In the genomic region with DNA sequence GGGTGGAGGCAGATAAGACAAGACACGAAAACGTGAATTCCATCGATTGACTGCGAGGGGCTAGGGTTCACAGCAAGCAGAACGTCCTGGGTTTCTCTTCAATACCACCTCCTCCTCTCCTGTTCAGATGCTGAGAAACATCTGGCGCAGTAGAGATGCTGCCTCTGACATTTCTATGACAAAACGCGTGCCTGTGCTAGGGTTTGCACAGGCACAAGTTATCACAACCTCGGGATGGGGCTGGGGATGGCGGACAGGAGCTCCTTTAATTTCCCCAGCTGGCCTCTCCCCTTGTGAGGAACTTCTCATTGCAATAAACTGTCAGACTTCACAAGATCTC, we compare ENCODE assay signal across 8 cellular contexts.
DNase-seq lines count a peak whose midpoint lies in the region; ATAC-seq lines count a peak whose summit lies in the region.

No MANE protein-coding gene starts in this region.

- no peak for ATAC-seq in stimulated activated naive CD8-positive, alpha-beta T cell treated with anti-CD3 and anti-CD28 coated beads, Interleukin-15, Interleukin-2, amounts not matched to agents 100 U/mL and 50 U/mL, for 24 hours
- no peak for ATAC-seq in central memory CD8-positive, alpha-beta T cell (replicated peaks; ENCODE audit: extremely low read depth, poor library complexity, severe bottlenecking)
- ATAC-seq in HG02973 (IDR thresholded peaks at IDR 0.05; ENCODE audit: unreplicated experiment) (no peak), GM19328 (IDR thresholded peaks at IDR 0.05; ENCODE audit: unreplicated experiment) (no peak)

- no peaks in the 10 kb centered on the region for H3K27me3 ChIP-seq in mononuclear cell (ENCODE audit: insufficient read depth, low read length)

- no peak for DNase-seq in stimulated activated naive CD8-positive, alpha-beta T cell treated with anti-CD3 and anti-CD28 coated beads, Interleukin-15, Interleukin-2, amounts not matched to agents 100 U/mL and 50 U/mL, for 24 hours
- no peak for DNase-seq in central memory CD8-positive, alpha-beta T cell (ENCODE audit: low spot score in 2 of 2)
- no peak for DNase-seq in putamen (ENCODE audit: low spot score)
- no peak for DNase-seq in DMS153 treated with DMSO at 0.1 percent for 48 hours (lab: John Stamatoyannopoulos, UW; ENCODE audit: unreplicated experiment)

- peak overlapping the region; percentile 63 for H3K27ac Mint-ChIP-seq in stimulated activated naive CD8-positive, alpha-beta T cell treated with anti-CD3 and anti-CD28 coated beads, Interleukin-15, Interleukin-2, amounts not matched to agents 100 ng/mL and 50 ng/mL, for 24 hours
- H3K27ac Mint-ChIP-seq in central memory CD8-positive, alpha-beta T cell (ENCODE audit: low read depth) = peak overlapping the region; percentile 67

- H3K4me3 Mint-ChIP-seq in stimulated activated naive CD8-positive, alpha-beta T cell treated with anti-CD3 and anti-CD28 coated beads, Interleukin-15, Interleukin-2, amounts not matched to agents 100 ng/mL and 50 ng/mL, for 24 hours = peak overlapping the region; percentile 85
- H3K4me3 Mint-ChIP-seq in central memory CD8-positive, alpha-beta T cell = peak overlapping the region; percentile 83

- peaks cover 4% of the 10 kb centered on the region for H3K9me3 Mint-ChIP-seq in stimulated activated naive CD8-positive, alpha-beta T cell treated with anti-CD3 and anti-CD28 coated beads, Interleukin-15, Interleukin-2, amounts not matched to agents 100 ng/mL and 50 ng/mL, for 24 hours
- no peaks in the 10 kb centered on the region for H3K9me3 Mint-ChIP-seq in central memory CD8-positive, alpha-beta T cell

- peaks cover 29% of the 10 kb centered on the region for H3K4me1 Mint-ChIP-seq in stimulated activated naive CD8-positive, alpha-beta T cell treated with anti-CD3 and anti-CD28 coated beads, Interleukin-15, Interleukin-2, amounts not matched to agents 100 ng/mL and 50 ng/mL, for 24 hours (ENCODE audit: low read depth)
- H3K4me1 Mint-ChIP-seq in central memory CD8-positive, alpha-beta T cell = peaks cover 31% of the 10 kb centered on the region

- H3K4me1 ChIP-seq in mononuclear cell (ENCODE audit: insufficient read depth, low read length) = peaks cover 44% of the 10 kb centered on the region

- peaks cover 5% of the 10 kb centered on the region for H3K36me3 Mint-ChIP-seq in stimulated activated naive CD8-positive, alpha-beta T cell treated with anti-CD3 and anti-CD28 coated beads, Interleukin-15, Interleukin-2, amounts not matched to agents 100 ng/mL and 50 ng/mL, for 24 hours (ENCODE audit: low read depth)
- peaks cover 5% of the 10 kb centered on the region for H3K36me3 Mint-ChIP-seq in central memory CD8-positive, alpha-beta T cell (ENCODE audit: insufficient read depth)

- no peaks in the 10 kb centered on the region for H3K9me3 ChIP-seq in mononuclear cell (ENCODE audit: low read depth, low read length)

- peaks cover 13% of the 10 kb centered on the region for H3K27me3 Mint-ChIP-seq in stimulated activated naive CD8-positive, alpha-beta T cell treated with anti-CD3 and anti-CD28 coated beads, Interleukin-15, Interleukin-2, amounts not matched to agents 100 ng/mL and 50 ng/mL, for 24 hours
- peaks cover 13% of the 10 kb centered on the region for H3K27me3 Mint-ChIP-seq in central memory CD8-positive, alpha-beta T cell

- H3K4me3 ChIP-seq in mononuclear cell (ENCODE audit: low read length) = peak overlapping the region; percentile 79
